8 cellular contexts compared by ENCODE assay signal in genomic region chr6:63764318-63764916, GRCh38.
DNase-seq lines count a peak whose midpoint lies in the region; ATAC-seq, FAIRE-seq and TF ChIP-seq lines count a peak whose summit lies in the region.

No MANE protein-coding gene starts in this region.

- no peak overlapping the region for H3K27ac Mint-ChIP-seq in endothelial cell (ENCODE audit: unreplicated experiment)

- intact Hi-C loops in OCI-LY7 (cut with micrococcal nuclease; ENCODE audit: unreplicated experiment): loop anchor here (1.0 to 2.0 kb wide), 4 partner anchors 76 to 456 kb away; no protein-coding TSS in a partner anchor
- intact Hi-C loops in pancreas (cut with DNase I): loop anchor here in 2 of 3 donors (10.0 kb wide), 2 partner anchors 170 to 420 kb away; no protein-coding TSS in a partner anchor

- peaks cover 2% of the 10 kb centered on the region for H3K4me1 Mint-ChIP-seq in endothelial cell (ENCODE audit: unreplicated experiment)

- ATAC-seq in HG02610 (IDR thresholded peaks at IDR 0.05; ENCODE audit: unreplicated experiment): peak; percentile 52
- peak in 3 of 4 donors; percentile 58 to 66 (median 63) for ATAC-seq in pancreas
- ATAC-seq in GM21515 (IDR thresholded peaks at IDR 0.05; ENCODE audit: unreplicated experiment): no peak

- POLR2A ChIA-PET in OCI-LY7 (lab: Charles Lee): interaction anchor here (0.6 to 1.4 kb wide), 13 partner anchors 10 to 415 kb away, joined by 3 to 7 read pairs (median 4); no protein-coding TSS in a partner anchor

- no peak overlapping the region for H2AFZ ChIP-seq in OCI-LY7 (ENCODE audit: low read length)

- DNase-seq in Caki2 (ENCODE audit: low read depth) (peak; percentile 23), OCI-LY7 (ENCODE audit: low spot score) (peak; percentile 71), endothelial cell (ENCODE audit: low spot score) (no peak), pancreas (no peak), MG63 (no peak), NCI-H128 (lab: John Stamatoyannopoulos, UW; ENCODE audit: unreplicated experiment) (no peak)

- no peak overlapping the region for H3K27ac ChIP-seq in OCI-LY7 (ENCODE audit: low read depth, low read length, poor library complexity, severe bottlenecking)
- no peak overlapping the region for H3K27ac ChIP-seq in pancreas

- peak; percentile 98 for FAIRE-seq in pancreas (lab: Jason Lieb, UNC)

- no TSS peak for BruUV-seq in OCI-LY7 (replicated peaks; lab: Mats Ljungman, UMichigan)

- H3K27me3 Mint-ChIP-seq in endothelial cell (ENCODE audit: unreplicated experiment): peaks cover 6% of the 10 kb centered on the region

- H3K4me3 Mint-ChIP-seq in endothelial cell (ENCODE audit: unreplicated experiment): no peak overlapping the region

- H3K27me3 ChIP-seq in pancreas (no peaks in the 10 kb centered on the region), MG63 (no peaks in the 10 kb centered on the region)

- H3K4me1 ChIP-seq in OCI-LY7 (ENCODE audit: insufficient read depth, low read length, poor library complexity, severe bottlenecking): no peaks in the 10 kb centered on the region
- no peaks in the 10 kb centered on the region for H3K4me1 ChIP-seq in pancreas

- H3K36me3 ChIP-seq in OCI-LY7 (ENCODE audit: insufficient read depth, low read length) (no peaks in the 10 kb centered on the region), pancreas (no peaks in the 10 kb centered on the region), MG63 (no peaks in the 10 kb centered on the region)

- in situ Hi-C loops in Caki2 (cut with HindIII; ENCODE audit: low pct_unique_long_range_greater_than_20kb, low sequenced_read_pairs): no loop called here

- H3K9me2 ChIP-seq in OCI-LY7 (ENCODE audit: insufficient read depth, low read length): no peaks in the 10 kb centered on the region

- H3K9me3 Mint-ChIP-seq in endothelial cell (ENCODE audit: unreplicated experiment): no peaks in the 10 kb centered on the region

- no peaks in the 10 kb centered on the region for H3K79me2 ChIP-seq in OCI-LY7 (ENCODE audit: insufficient read depth, low read depth, low read length)

- H3K4me2 ChIP-seq in OCI-LY7 (ENCODE audit: low read length): no peak overlapping the region

- no peaks in the 10 kb centered on the region for H3K36me3 Mint-ChIP-seq in endothelial cell (ENCODE audit: low read depth, unreplicated experiment)

- H4K20me1 ChIP-seq in OCI-LY7 (ENCODE audit: insufficient read depth, low read length): no peaks in the 10 kb centered on the region

- CTCF ChIA-PET in OCI-LY7 (lab: Charles Lee; ENCODE audit: unreplicated experiment): interaction anchor here (0.8 to 1.3 kb wide), 4 partner anchors 53 to 412 kb away, joined by 3 to 8 read pairs (median 4); no protein-coding TSS in a partner anchor

- WGBS in pancreas, 2 donors: 24% methylated on average over 4 of the region's 4 CpGs

- H3K4me3 ChIP-seq in OCI-LY7 (ENCODE audit: low read depth, low read length, poor library complexity, severe bottlenecking) (no peak overlapping the region), pancreas (no peak overlapping the region), MG63 (no peak overlapping the region)

- H3K9me3 ChIP-seq in OCI-LY7 (ENCODE audit: low read length): no peaks in the 10 kb centered on the region
- no peaks in the 10 kb centered on the region for H3K9me3 ChIP-seq in pancreas
- H3K9me3 ChIP-seq in MG63: no peaks in the 10 kb centered on the region

- TF ChIP-seq CTCF in OCI-LY7 (conservative IDR thresholded peaks at IDR 0.05; ENCODE audit: low read length) (peak; percentile 89), endothelial cell (IDR thresholded peaks at IDR 0.05; ENCODE audit: unreplicated experiment) (peak; percentile 92), pancreas (IDR thresholded peaks at IDR 0.05) (peak; percentile 34 to 74 (median 46))

Comparison
In these comparisons a context has a peak if more than half of its experiments do, and no peak if none do; other contexts are left out.
1. DNase-seq: peak in Caki2 (single experiment) and OCI-LY7 (single experiment); none in endothelial cell (single experiment), pancreas (0 of 6), MG63 (single experiment) and NCI-H128 (single experiment).
2. Peak in every context shown above with its lines, with median percentiles within 50 percentile points of each other: CTCF ChIP-seq.